Comparison of ENCODE assay signal across 8 cellular contexts in genomic region chr15:60660290-60661051, GRCh38.
DNase-seq lines count a peak whose midpoint lies in the region; ATAC-seq and TF ChIP-seq lines count a peak whose summit lies in the region.

No MANE protein-coding gene starts in this region.

- H3K4me3 ChIP-seq in lower lobe of right lung: peak overlapping the region; percentile 2

- peak; percentile 96 for ATAC-seq in activated CD8-positive, alpha-beta memory T cell treated with anti-CD3 and anti-CD28 coated beads, Interleukin-2, amount 10 ng/mL, durations not matched to agents 7 days and 5 days
- ATAC-seq in HG02938 (IDR thresholded peaks at IDR 0.05; ENCODE audit: unreplicated experiment) (peak; percentile 94), lower lobe of right lung (peak; percentile 81 to 85)

- peak overlapping the region; percentile 64 for H3K27ac Mint-ChIP-seq in activated CD8-positive, alpha-beta memory T cell treated with anti-CD3 and anti-CD28 coated beads, Interleukin-2, amount 10 ng/mL, durations not matched to agents 7 days and 5 days

- peaks cover 26% of the 10 kb centered on the region for H3K4me1 ChIP-seq in lower lobe of right lung

- CTCF ChIA-PET in activated CD8-positive, alpha-beta memory T cell treated with anti-CD3 and anti-CD28 coated beads, Interleukin-2, amount 10 ng/mL, durations not matched to agents 7 days and 5 days (lab: Charles Lee): interaction anchor here (0.7 to 3.8 kb wide), 3 partner anchors 10 to 152 kb away, joined by 3 to 20 read pairs (median 4); no protein-coding TSS in a partner anchor

- no peaks in the 10 kb centered on the region for H3K36me3 ChIP-seq in lower lobe of right lung

- no peaks in the 10 kb centered on the region for H3K9me3 Mint-ChIP-seq in activated CD8-positive, alpha-beta memory T cell treated with anti-CD3 and anti-CD28 coated beads, Interleukin-2, amount 10 ng/mL, durations not matched to agents 7 days and 5 days (ENCODE audit: low read depth)

- H3K27me3 ChIP-seq in lower lobe of right lung (ENCODE audit: low read depth): no peaks in the 10 kb centered on the region

- H3K27ac ChIP-seq in lower lobe of right lung: peak overlapping the region; percentile 27

- H3K9me3 ChIP-seq in lower lobe of right lung: no peaks in the 10 kb centered on the region

- no peak for DNase-seq in activated CD8-positive, alpha-beta memory T cell treated with anti-CD3 and anti-CD28 coated beads, Interleukin-2, amount 10 ng/mL, durations not matched to agents 7 days and 5 days
- no peak for DNase-seq in activated CD8-positive, alpha-beta memory T cell treated with anti-CD3 and anti-CD28 coated beads, Interleukin-2, amount 50 U/mL, for 48 hours
- DNase-seq in amniotic epithelial cell (ENCODE audit: low read depth) (peak; percentile 93), lower lobe of right lung (no peak), DMS79 (lab: John Stamatoyannopoulos, UW) (no peak), NCI-H446 (lab: John Stamatoyannopoulos, UW) (no peak), putamen (ENCODE audit: low spot score) (no peak)

- no peak overlapping the region for H3K4me3 Mint-ChIP-seq in activated CD8-positive, alpha-beta memory T cell treated with anti-CD3 and anti-CD28 coated beads, Interleukin-2, amount 10 ng/mL, durations not matched to agents 7 days and 5 days

- no peak for TF ChIP-seq CTCF in lower lobe of right lung (IDR thresholded peaks at IDR 0.05)

- H3K36me3 Mint-ChIP-seq in activated CD8-positive, alpha-beta memory T cell treated with anti-CD3 and anti-CD28 coated beads, Interleukin-2, amount 10 ng/mL, durations not matched to agents 7 days and 5 days: no peaks in the 10 kb centered on the region

- intact Hi-C loops in lower lobe of right lung (cut with DNase I): no loop called here

- no peaks in the 10 kb centered on the region for H3K27me3 Mint-ChIP-seq in activated CD8-positive, alpha-beta memory T cell treated with anti-CD3 and anti-CD28 coated beads, Interleukin-2, amount 10 ng/mL, durations not matched to agents 7 days and 5 days

- H3K4me1 Mint-ChIP-seq in activated CD8-positive, alpha-beta memory T cell treated with anti-CD3 and anti-CD28 coated beads, Interleukin-2, amount 10 ng/mL, durations not matched to agents 7 days and 5 days: peaks cover 22% of the 10 kb centered on the region
